ENCODE assay signal across 24 cellular contexts in the genomic region with DNA sequence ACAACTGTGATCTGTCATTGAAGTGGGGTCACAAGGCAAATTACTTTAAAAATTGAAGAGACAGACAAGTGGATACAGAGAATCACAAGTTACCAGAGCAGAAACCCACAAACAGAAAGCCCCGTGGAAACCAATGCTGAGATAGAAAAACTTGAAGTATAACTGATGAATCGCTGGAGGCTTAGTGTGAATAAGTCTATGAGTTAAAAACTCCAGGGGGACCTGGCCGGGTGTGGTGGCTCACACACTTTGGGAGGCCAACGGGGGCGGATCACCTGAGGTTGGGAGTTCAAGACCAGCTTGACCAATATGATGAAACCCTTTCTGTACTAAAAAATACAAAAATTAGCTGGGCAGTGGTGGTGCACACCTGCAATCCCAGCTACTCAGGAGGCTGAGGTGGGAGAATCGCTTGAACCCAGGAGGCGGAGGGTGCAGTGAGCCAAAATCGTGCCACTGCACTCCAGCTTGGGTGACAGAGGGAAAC.
A peak's percentile ranks its signal among the peaks of the same experiment; 100 is the strongest.
DNase-seq lines count a peak whose midpoint lies in the region; ATAC-seq, FAIRE-seq and TF ChIP-seq lines count a peak whose summit lies in the region.
"Had no signal": no experiment of that assay in that cellular context is flagged by ENCODE, and none has a peak within 500 bp of the region (broad histone marks: within the 10 kb centered on the region; RNA-seq: fewer than 3 reads in every experiment).

No MANE protein-coding gene starts in this region.

- FAIRE-seq in GM18507 (lab: Jason Lieb, UNC), result peak; percentile 77

- no peak overlapping the region for H3K4me3 ChIP-seq in upper lobe of left lung
- H3K4me3 ChIP-seq: dorsolateral prefrontal cortex had no signal

- H3K4me1 ChIP-seq in upper lobe of left lung, result no peaks in the 10 kb centered on the region

- ATAC-seq in GM19035 (IDR thresholded peaks at IDR 0.05; ENCODE audit: unreplicated experiment) (peak; percentile 69), HG02610 (IDR thresholded peaks at IDR 0.05; ENCODE audit: unreplicated experiment) (peak; percentile 45), HG03460 (IDR thresholded peaks at IDR 0.05; ENCODE audit: unreplicated experiment) (peak; percentile 68), upper lobe of left lung (ENCODE audit: low FRiP score in 2 of 2) (no peak), HG03095 (IDR thresholded peaks at IDR 0.05; ENCODE audit: unreplicated experiment) (no peak)
- ATAC-seq: left cardiac atrium; naive thymus-derived CD4-positive, alpha-beta T cell; stimulated activated naive CD8-positive, alpha-beta T cell treated with anti-CD3 and anti-CD28 coated beads, Interleukin-15, Interleukin-2, amounts not matched to agents 100 U/mL and 50 U/mL, for 24 hours had no signal

- no peak for TF ChIP-seq CTCF in upper lobe of left lung (IDR thresholded peaks at IDR 0.05)

- H3K9me3 ChIP-seq in upper lobe of left lung, result peaks cover 0 to 4% (median 0%) of the 10 kb centered on the region in 4 donors

- H3K36me3 ChIP-seq in upper lobe of left lung, result no peaks in the 10 kb centered on the region

- 93 to 97% methylated on average over 8 of the region's 8 CpGs for WGBS in upper lobe of left lung, 2 donors

- no peaks in the 10 kb centered on the region for H3K27me3 ChIP-seq in upper lobe of left lung
- H3K27me3 ChIP-seq: dorsolateral prefrontal cortex had no signal

- no peak for TF ChIP-seq EP300 in upper lobe of left lung (IDR thresholded peaks at IDR 0.05)

- DNase-seq in GM18507 (ENCODE audit: extremely low spot score, insufficient read length, low read depth) (no peak), upper lobe of left lung (no peak), NCI-H82 (lab: John Stamatoyannopoulos, UW) (no peak), HUDEP-2 (lab: John Stamatoyannopoulos, UW; ENCODE audit: unreplicated experiment in 76 of 76) (no peak)
- DNase-seq: activated CD4-positive, alpha-beta T cell treated with anti-CD3 and anti-CD28 coated beads for 48 hours; activated naive CD8-positive, alpha-beta T cell treated with anti-CD3 and anti-CD28 coated beads for 36 hours; CD4-positive, alpha-beta T cell; DMS 273 treated with DMSO at 0.1 percent for 48 hours; dorsolateral prefrontal cortex; HCEC 1CT; head of caudate nucleus; left cardiac atrium; mesendoderm; naive thymus-derived CD4-positive, alpha-beta T cell; NCI-H2171 treated with DMSO at 0.1 percent for 48 hours; NCI-H526 treated with DMSO at 0.1 percent for 48 hours; retina; RPMI8226; stimulated activated CD4-positive, alpha-beta T cell treated with anti-CD3 and anti-CD28 coated beads, Interleukin-4, amount 100 ng/mL, for 24 hours; stimulated activated naive CD8-positive, alpha-beta T cell treated with anti-CD3 and anti-CD28 coated beads, Interleukin-15, Interleukin-2, amounts not matched to agents 100 U/mL and 50 U/mL, for 24 hours had no signal

- no peak for TF ChIP-seq POLR2A in upper lobe of left lung (IDR thresholded peaks at IDR 0.05)

- no peak overlapping the region for H3K27ac ChIP-seq in upper lobe of left lung
- H3K27ac ChIP-seq: dorsolateral prefrontal cortex had no signal

Comparison
In these comparisons a context has a peak if more than half of its experiments do, and no peak if none do; other contexts are left out.
1. ATAC-seq: peak in GM19035 (single experiment), HG02610 (single experiment) and HG03460 (single experiment); none in upper lobe of left lung (0 of 2) and HG03095 (single experiment).